Comparison of ENCODE assay signal across 2 cellular contexts in genomic region chr5:68749648-68750047, GRCh38.
TF ChIP-seq lines count a peak whose summit lies in the region.

No MANE protein-coding gene starts in this region.

TF ChIP-seq in K562, 482 proteins besides CTCF, POLR2A, EP300 and RAD21:
- no peak for TF ChIP-seq CEBPG (CRISPR knock-in tag; IDR thresholded peaks at IDR 0.05)
- peak; percentile 68 to 89 for TF ChIP-seq CEBPG (tag; conservative IDR thresholded peaks at IDR 0.05 in 1 of 2, IDR thresholded peaks at IDR 0.05 in 1 of 2)
- TF ChIP-seq CXXC5 (CRISPR knock-in tag; IDR thresholded peaks at IDR 0.05): no peak
- no peak for TF ChIP-seq CBX3 (IDR thresholded peaks at IDR 0.05; ENCODE audit: borderline replicate concordance in 1 of 2, low read length in 2 of 2)
- no peak for TF ChIP-seq FOXO4 (CRISPR knock-in tag; IDR thresholded peaks at IDR 0.05)
- no peak for TF ChIP-seq ZNF668 (CRISPR knock-in tag; IDR thresholded peaks at IDR 0.05)
- no peak for TF ChIP-seq ZNF134 (CRISPR knock-in tag; conservative IDR thresholded peaks at IDR 0.05)
- peak; percentile 80 for TF ChIP-seq CEBPB (tag; IDR thresholded peaks at IDR 0.05)
- no peak for TF ChIP-seq SP2 (IDR thresholded peaks at IDR 0.05; ENCODE audit: extremely low read depth, low read depth, low read length, poor library complexity, severe bottlenecking)
- TF ChIP-seq MTA1 (IDR thresholded peaks at IDR 0.05; ENCODE audit: borderline replicate concordance): no peak
- no peak for TF ChIP-seq ETV6 (IDR thresholded peaks at IDR 0.05; ENCODE audit: borderline replicate concordance in 1 of 2, low read depth in 2 of 2, low read length in 1 of 2)
- no peak for TF ChIP-seq ETV6 (CRISPR knock-in tag; IDR thresholded peaks at IDR 0.05; ENCODE audit: borderline replicate concordance)

TF ChIP-seq in GM23338, 12 proteins besides CTCF, POLR2A, EP300 and RAD21:
- no peak for TF ChIP-seq EZH2 (IDR thresholded peaks at IDR 0.05; ENCODE audit: low read depth, unreplicated experiment)
- TF ChIP-seq CREB1 (CRISPR knock-in tag; IDR thresholded peaks at IDR 0.05; ENCODE audit: low read depth): no peak
- TF ChIP-seq ZNF114 (CRISPR knock-in tag; IDR thresholded peaks at IDR 0.05): no peak
- no peak for TF ChIP-seq POLR2AphosphoS5 (IDR thresholded peaks at IDR 0.05; ENCODE audit: low read depth)
- TF ChIP-seq JUNB (IDR thresholded peaks at IDR 0.05; ENCODE audit: unreplicated experiment): no peak
- no peak for TF ChIP-seq EZH2phosphoT487 (IDR thresholded peaks at IDR 0.05; ENCODE audit: unreplicated experiment)
- no peak for TF ChIP-seq STAT1 (IDR thresholded peaks at IDR 0.05; ENCODE audit: unreplicated experiment)
- TF ChIP-seq ZNF462 (CRISPR knock-in tag; IDR thresholded peaks at IDR 0.05): no peak
